Comparison of ENCODE assay signal across 8 cellular contexts in genomic region chr4:99949034-99949998, GRCh38. TPM values are rescaled to one million over a fixed set of nuclear protein-coding genes. Genes with fewer than 3 reads are reported as not detected.
DNase-seq lines count a peak whose midpoint lies in the region; ATAC-seq and TF ChIP-seq lines count a peak whose summit lies in the region.

No MANE protein-coding gene starts in this region.

- H3K4me1 ChIP-seq in duodenal mucosa (ENCODE audit: control insufficient read depth in 1 of 2, insufficient read depth in 2 of 2, low read length in 2 of 2) (peaks cover 28 to 37% of the 10 kb centered on the region in 2 donors), right lobe of liver (peaks cover 0 to 18% (median 4%) of the 10 kb centered on the region in 4 donors)

- peak overlapping the region; percentile 93 for H3K27ac ChIP-seq in C4-2B
- peak overlapping the region; percentile 85 for H3K27ac ChIP-seq in duodenal mucosa (ENCODE audit: low read depth, low read length)
- peak overlapping the region in 2 of 3 donors; percentile 59 to 78 for H3K27ac ChIP-seq in right lobe of liver

- H3K4me3 ChIP-seq in duodenal mucosa (ENCODE audit: low read depth in 1 of 2, low read length in 2 of 2) (peak overlapping the region; percentile 97), right lobe of liver (peak overlapping the region; percentile 77 to 91 (median 82))

- peak; percentile 89 for TF ChIP-seq CTCF in C4-2B (conservative IDR thresholded peaks at IDR 0.05)
- TF ChIP-seq CTCF in right lobe of liver (IDR thresholded peaks at IDR 0.05): peak; percentile 84 to 91 (median 86)

- H3K9ac ChIP-seq in duodenal mucosa (ENCODE audit: low read depth in 1 of 2, low read length in 2 of 2): peak overlapping the region; percentile 76 to 93

- H3K36me3 ChIP-seq in duodenal mucosa (ENCODE audit: control insufficient read depth in 1 of 2, insufficient read depth in 2 of 2, low read length in 2 of 2) (no peaks in the 10 kb centered on the region), right lobe of liver (no peaks in the 10 kb centered on the region)

- no peaks in the 10 kb centered on the region for H3K27me3 ChIP-seq in duodenal mucosa (ENCODE audit: control insufficient read depth in 1 of 2, insufficient read depth in 2 of 2, low read length in 2 of 2)
- no peaks in the 10 kb centered on the region for H3K27me3 ChIP-seq in right lobe of liver

- intact Hi-C loops in right lobe of liver (cut with DNase I): loop anchor here in 1 of 2 donors (10.0 kb wide), 1 partner anchor 55 kb away; the partner anchor contains the start of gene LAMTOR3

- WGBS in right lobe of liver (ENCODE audit: insufficient coverage, low coverage, low lambda C conversion rate, missing lambda C conversion rate): 1% methylated on average over 41 of the region's 98 CpGs

- peak; percentile 21 for ATAC-seq in GM19351 (IDR thresholded peaks at IDR 0.05; ENCODE audit: unreplicated experiment)
- peak; percentile 24 for ATAC-seq in HG03521 (IDR thresholded peaks at IDR 0.05; ENCODE audit: unreplicated experiment)
- peak; percentile 55 to 62 (median 56) for ATAC-seq in right lobe of liver

- DNase-seq in NCI-H69 (lab: John Stamatoyannopoulos, UW): peak; percentile 92
- DNase-seq in activated CD4-positive, alpha-beta T cell treated with anti-CD3 and anti-CD28 coated beads, Interleukin-2, amount 50 U/mL, for 24 hours (ENCODE audit: low read depth in 1 of 2, low spot score in 1 of 2): peak; percentile 78 to 92
- DNase-seq in right lobe of liver: peak; percentile 87 to 90 (median 87)
- DNase-seq in stimulated activated CD4-positive, alpha-beta T cell treated with anti-CD3 and anti-CD28 coated beads, Interleukin-4, amount 100 ng/mL, for 1 hour: peak; percentile 88

- TF ChIP-seq POLR2A in right lobe of liver (IDR thresholded peaks at IDR 0.05): no peak

- H3K9me3 ChIP-seq in duodenal mucosa (ENCODE audit: control insufficient read depth in 1 of 2, low read length in 2 of 2) (no peaks in the 10 kb centered on the region), right lobe of liver (no peaks in the 10 kb centered on the region)

RNA-seq across cellular contexts. Expression of gene H2AZ1, which starts 0.8 kb away (rescaled TPM):
- total RNA-seq in right lobe of liver: 100 to 1,000 TPM in 1 of 6 experiments, 10 to 100 TPM in 5; 28.8 to 122 (median 42.9) TPM

RNA-seq across cellular contexts. Expression of gene DNAJB14, which starts 2.9 kb away (rescaled TPM):
- total RNA-seq in right lobe of liver: 10 to 100 TPM; 12.2 to 16.6 (median 16.1) TPM

RNA-seq across cellular contexts. Expression of gene LAMTOR3, which starts 55.1 kb away (rescaled TPM):
- total RNA-seq in right lobe of liver: 10 to 100 TPM; 14.7 to 24.6 (median 18.9) TPM

Comparison
In these comparisons a context has a peak if more than half of its experiments do, and no peak if none do; other contexts are left out.
1. Peak in every context shown above with its lines: DNase-seq, ATAC-seq, H3K4me3 ChIP-seq and H3K27ac ChIP-seq.